23 cellular contexts compared by ENCODE assay signal in genomic region chr1:39812913-39813312, GRCh38. TPM values are rescaled to one million over a fixed set of nuclear protein-coding genes. Genes with fewer than 3 reads are reported as not detected.
DNase-seq lines count a peak whose midpoint lies in the region; ATAC-seq and TF ChIP-seq lines count a peak whose summit lies in the region.
"Had no signal": no experiment of that assay in that cellular context is flagged by ENCODE, and none has a peak within 500 bp of the region (broad histone marks: within the 10 kb centered on the region; RNA-seq: fewer than 3 reads in every experiment).

No MANE protein-coding gene starts in this region.

- intact Hi-C loops in Right ventricle myocardium superior (cut with DNase I) = no loop called here
- intact Hi-C loops in left cardiac atrium (cut with DNase I) = loop anchor here in 1 of 2 donors (10.0 kb wide), 1 partner anchor 222 kb away; no protein-coding TSS in a partner anchor
- intact Hi-C loops in left ventricle myocardium superior (cut with micrococcal nuclease) = no loop called here
- intact Hi-C loops in posterior vena cava (cut with DNase I) = loop anchor here in 1 of 2 donors (10.0 kb wide), 1 partner anchor 92 kb away; the partner anchor contains the start of gene MYCL

- H3K27me3 ChIP-seq in right atrium auricular region = no peaks in the 10 kb centered on the region
- H3K27me3 ChIP-seq: BE2C; BLaER1 treated with 17β-estradiol and CSF1 and Interleukin-3, amounts not matched to agents 10 nM and 100 nM had no signal

- peak; percentile 78 for ATAC-seq in Right ventricle myocardium superior (ENCODE audit: poor library complexity)
- ATAC-seq in left cardiac atrium = no peak
- peak; percentile 85 for ATAC-seq in left ventricle myocardium superior
- ATAC-seq: A549, HCT116 had no signal

- H3K4me3 ChIP-seq in right atrium auricular region = no peak overlapping the region
- H3K4me3 ChIP-seq: A549; BLaER1 treated with 17β-estradiol and CSF1 and Interleukin-3, amounts not matched to agents 10 nM and 100 nM; GM23248 had no signal

- no peaks in the 10 kb centered on the region for H3K9me3 ChIP-seq in right atrium auricular region
- H3K9me3 ChIP-seq: A549, BE2C had no signal

- H3K4me1 ChIP-seq in right atrium auricular region = no peaks in the 10 kb centered on the region
- H3K4me1 ChIP-seq: BE2C had no signal

- no peak for DNase-seq in Right ventricle myocardium superior
- no peak for DNase-seq in left cardiac atrium
- DNase-seq in left ventricle myocardium superior = no peak
- no peak for DNase-seq in right atrium auricular region (ENCODE audit: low spot score)
- DNase-seq in posterior vena cava (ENCODE audit: low spot score) = peak; percentile 16
- no peak for DNase-seq in cerebellum (ENCODE audit: low spot score)
- DNase-seq in OCI-M2 (lab: John Stamatoyannopoulos, UW; ENCODE audit: unreplicated experiment) = no peak
- DNase-seq: 8988T; ACHN; AML-193; BE2C; Calu3; CD4-positive, alpha-beta memory T cell; COR-L47; DMS53; DMS79 treated with DMSO at 0.1 percent for 48 hours; GF-D8; GM23248; H9 had no signal

- H3K27ac ChIP-seq in right atrium auricular region = no peak overlapping the region
- H3K27ac ChIP-seq: A549; BLaER1 treated with 17β-estradiol and CSF1 and Interleukin-3, amounts not matched to agents 10 nM and 100 nM; GM23248 had no signal

- H3K36me3 ChIP-seq in right atrium auricular region = no peaks in the 10 kb centered on the region
- H3K36me3 ChIP-seq: BE2C; BLaER1 treated with 17β-estradiol and CSF1 and Interleukin-3, amounts not matched to agents 10 nM and 100 nM had no signal

- no peak for TF ChIP-seq CTCF in right atrium auricular region (IDR thresholded peaks at IDR 0.05)

RNA-seq across cellular contexts. Expression of gene BMP8B, which starts 24.2 kb away (rescaled TPM):
- total RNA-seq in Right ventricle myocardium superior = 0.27 TPM
- total RNA-seq in left cardiac atrium = under 1 TPM; 0.44 to 0.59 TPM
- total RNA-seq in left ventricle myocardium superior = 0.40 TPM
- under 1 TPM; 0.22 to 0.63 TPM for total RNA-seq in right atrium auricular region
- total RNA-seq in posterior vena cava = under 1 TPM; 0.24 to 0.69 TPM
- 1.5 TPM for total RNA-seq in cerebellum
- total RNA-seq: GM23248 had no signal

RNA-seq across cellular contexts. Expression of gene OXCT2, which starts 41.8 kb away (rescaled TPM):
- 0.65 TPM for total RNA-seq in Right ventricle myocardium superior
- 10 to 100 TPM in 1 of 2 donors, 1 to 10 TPM in 1; 4.7 to 16.2 TPM for total RNA-seq in left cardiac atrium
- total RNA-seq in left ventricle myocardium superior = 0.77 TPM
- total RNA-seq in right atrium auricular region = 1 to 10 TPM; 3.6 to 4.9 TPM
- 1 to 10 TPM; 1.2 to 2.0 TPM for total RNA-seq in posterior vena cava
- total RNA-seq in cerebellum = 1.00 TPM
- total RNA-seq: G401 had no signal

Comparison
In these comparisons a context has a peak if more than half of its experiments do, and no peak if none do; other contexts are left out.
1. ATAC-seq: peak in Right ventricle myocardium superior (single experiment) and left ventricle myocardium superior (single experiment); none in left cardiac atrium (0 of 2).